Comparison of ENCODE assay signal across 30 cellular contexts in the genomic region with DNA sequence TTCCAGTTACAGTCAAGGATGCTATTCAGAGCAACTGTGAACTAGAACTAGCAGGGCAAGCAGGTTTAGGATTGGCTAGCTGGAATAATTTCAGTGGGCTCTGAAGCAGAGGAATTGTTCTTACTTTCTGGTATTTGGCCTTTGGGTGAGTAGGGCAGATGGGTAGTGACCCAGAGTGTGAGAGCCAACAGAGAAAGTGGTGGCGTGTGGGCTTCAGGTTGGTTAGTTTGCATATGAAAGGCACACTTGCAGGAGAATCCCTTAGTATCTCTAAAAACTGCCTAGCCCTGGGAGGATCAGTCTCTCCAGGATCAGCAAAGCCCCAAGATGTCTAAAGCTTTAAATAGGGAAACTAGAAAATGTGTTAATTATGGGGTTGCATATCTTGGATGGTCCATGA.
"Had no signal": no experiment of that assay in that cellular context is flagged by ENCODE, and none has a peak within 500 bp of the region (broad histone marks: within the 10 kb centered on the region; RNA-seq: fewer than 3 reads in every experiment).

No MANE protein-coding gene starts in this region.

- ATAC-seq: activated CD8-positive, alpha-beta T cell treated with anti-CD3 and anti-CD28 coated beads, Interleukin-2, amount 10 ng/mL, durations not matched to agents 7 days and 5 days; activated naive CD8-positive, alpha-beta T cell treated with anti-CD3 and anti-CD28 coated beads, Interleukin-2, amount 50 U/mL, for 24 hours; body of pancreas; Panc1; Right ventricle myocardium inferior had no signal

- H3K9me3 ChIP-seq: ascending aorta, body of pancreas, MG63 had no signal

- H3K9ac ChIP-seq: KMS-11 had no signal

- DNase-seq: activated CD4-positive, alpha-beta T cell treated with anti-CD3 and anti-CD28 coated beads for 48 hours; activated CD4-positive, alpha-beta T cell treated with anti-CD3 and anti-CD28 coated beads, Interleukin-2, amount 50 U/mL, for 4 hours; activated CD4-positive, CD25-positive, alpha-beta regulatory T cell treated with anti-CD3 and anti-CD28 coated beads, Interleukin-2, amount 50 U/mL, for 72 hours; activated CD8-positive, alpha-beta memory T cell treated with anti-CD3 and anti-CD28 coated beads, Interleukin-2, amount 50 U/mL, for 48 hours; activated CD8-positive, alpha-beta T cell treated with anti-CD3 and anti-CD28 coated beads, Interleukin-2, amount 10 ng/mL, durations not matched to agents 7 days and 5 days; activated effector memory CD4-positive, alpha-beta T cell treated with Interleukin-2 at 50 U/mL for 16 hours; activated naive CD4-positive, alpha-beta T cell; activated naive CD8-positive, alpha-beta T cell treated with anti-CD3 and anti-CD28 coated beads, Interleukin-2, amount 50 U/mL, for 24 hours; activated T-cell treated with anti-CD3 and anti-CD28 coated beads, Interleukin-2, amount 50 U/mL, for 24 hours; amniotic stem cell; body of pancreas; MG63; NCI-H1105; NCI-H1436; NCI-H1694 treated with DMSO at 0.1 percent for 48 hours; NCI-H2029 treated with DMSO at 0.1 percent for 48 hours; NCI-H345; NCI-H510A; NCI-H526 treated with DMSO at 0.1 percent for 48 hours; NCI-H82; OCI-M1; RPMI8226 had no signal

- H3K36me3 Mint-ChIP-seq: activated naive CD4-positive, alpha-beta T cell treated with anti-CD3 and anti-CD28 coated beads, Interleukin-2, amount 50 U/mL, for 24 hours had no signal

- H3K27me3 ChIP-seq: ascending aorta, body of pancreas, MG63 had no signal

- H3K9me3 Mint-ChIP-seq: activated naive CD4-positive, alpha-beta T cell treated with anti-CD3 and anti-CD28 coated beads, Interleukin-2, amount 50 U/mL, for 24 hours; activated naive CD8-positive, alpha-beta T cell treated with anti-CD3 and anti-CD28 coated beads, Interleukin-2, amount 50 U/mL, for 24 hours; activated T-cell treated with anti-CD3 and anti-CD28 coated beads, Interleukin-2, amount 50 U/mL, for 24 hours; activated T-helper 1 cell treated with anti-CD3 and anti-CD28 coated beads, Interleukin-12 subunit alpha, Interleukin-12 subunit beta, Interleukin-2, Interleukin-4 antibody, amounts not matched to agents 30 ng/mL and 10 ng/mL and 1 ng/mL, durations not matched to agents 14 hours and 24 hours and 36 hours; T-helper 2 cell treated with Interferon-gamma antibody and Interleukin-4, amounts not matched to agents 5 μg/mL and 100 μg/mL, for 36 hours had no signal

- H3K4me1 ChIP-seq: ascending aorta, body of pancreas had no signal

- H3K4me3 Mint-ChIP-seq: activated CD8-positive, alpha-beta T cell treated with anti-CD3 and anti-CD28 coated beads, Interleukin-2, amount 10 ng/mL, durations not matched to agents 7 days and 5 days; activated naive CD4-positive, alpha-beta T cell treated with anti-CD3 and anti-CD28 coated beads, Interleukin-2, amount 50 U/mL, for 24 hours; activated naive CD8-positive, alpha-beta T cell treated with anti-CD3 and anti-CD28 coated beads, Interleukin-2, amount 50 U/mL, for 24 hours; activated T-cell treated with anti-CD3 and anti-CD28 coated beads, Interleukin-2, amount 50 U/mL, for 24 hours; activated T-helper 1 cell treated with anti-CD3 and anti-CD28 coated beads, Interleukin-12 subunit alpha, Interleukin-12 subunit beta, Interleukin-2, Interleukin-4 antibody, amounts not matched to agents 30 ng/mL and 10 ng/mL and 1 ng/mL, durations not matched to agents 14 hours and 24 hours and 36 hours; T-helper 2 cell treated with Interferon-gamma antibody and Interleukin-4, amounts not matched to agents 5 μg/mL and 100 μg/mL, for 36 hours had no signal

- H3K36me3 ChIP-seq: ascending aorta, MG63 had no signal

- H3K27ac Mint-ChIP-seq: activated CD8-positive, alpha-beta T cell treated with anti-CD3 and anti-CD28 coated beads, Interleukin-2, amount 10 ng/mL, durations not matched to agents 7 days and 5 days; activated naive CD4-positive, alpha-beta T cell treated with anti-CD3 and anti-CD28 coated beads, Interleukin-2, amount 50 U/mL, for 24 hours; activated naive CD8-positive, alpha-beta T cell treated with anti-CD3 and anti-CD28 coated beads, Interleukin-2, amount 50 U/mL, for 24 hours; activated T-cell treated with anti-CD3 and anti-CD28 coated beads, Interleukin-2, amount 50 U/mL, for 24 hours; activated T-helper 1 cell treated with anti-CD3 and anti-CD28 coated beads, Interleukin-12 subunit alpha, Interleukin-12 subunit beta, Interleukin-2, Interleukin-4 antibody, amounts not matched to agents 30 ng/mL and 10 ng/mL and 1 ng/mL, durations not matched to agents 14 hours and 24 hours and 36 hours; T-helper 2 cell treated with Interferon-gamma antibody and Interleukin-4, amounts not matched to agents 5 μg/mL and 100 μg/mL, for 36 hours had no signal

- H3K4me3 ChIP-seq: ascending aorta, body of pancreas, MG63, SK-N-MC had no signal

- H3K27ac ChIP-seq: ascending aorta, body of pancreas, KMS-11 had no signal
